ENCODE assay signal across 1 cellular context in the genomic region with DNA sequence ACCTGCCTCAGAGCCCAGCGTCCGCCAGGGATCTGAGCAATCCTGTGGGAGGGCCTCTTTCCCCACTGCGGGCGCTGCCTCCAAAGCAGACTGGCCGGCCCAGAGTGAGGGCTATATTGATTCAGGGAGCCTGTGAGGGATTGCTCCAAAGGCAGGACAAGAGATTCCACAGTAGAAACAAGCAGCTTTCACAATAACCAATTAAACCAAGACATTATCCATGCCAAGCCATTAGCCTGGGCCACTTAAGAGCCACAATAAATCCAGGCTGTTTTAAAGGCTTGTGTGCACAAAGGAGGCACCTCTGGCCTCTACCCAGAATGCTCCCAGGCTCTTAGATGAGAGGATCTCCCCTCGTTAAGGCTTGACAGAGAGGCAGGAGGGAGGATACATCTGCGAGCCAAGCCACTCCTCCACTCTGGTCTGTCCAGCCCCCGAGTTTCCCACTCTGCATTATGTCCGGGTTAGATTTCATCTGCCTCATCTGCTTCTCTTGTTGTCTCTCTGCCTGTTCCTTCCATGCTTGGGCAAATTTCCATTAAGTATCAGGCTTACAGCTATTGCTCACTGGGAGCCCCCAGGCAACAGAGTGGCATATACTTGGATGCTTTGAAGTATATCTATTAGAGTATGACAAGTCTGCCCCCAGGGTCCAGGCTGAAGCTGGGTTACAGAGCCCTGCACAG.
TF ChIP-seq lines count a peak whose summit lies in the region.

No MANE protein-coding gene starts in this region.

TF ChIP-seq in GM23338, 12 proteins besides CTCF, POLR2A, EP300 and RAD21 (continued from another document):
- TF ChIP-seq, protein P1, sequence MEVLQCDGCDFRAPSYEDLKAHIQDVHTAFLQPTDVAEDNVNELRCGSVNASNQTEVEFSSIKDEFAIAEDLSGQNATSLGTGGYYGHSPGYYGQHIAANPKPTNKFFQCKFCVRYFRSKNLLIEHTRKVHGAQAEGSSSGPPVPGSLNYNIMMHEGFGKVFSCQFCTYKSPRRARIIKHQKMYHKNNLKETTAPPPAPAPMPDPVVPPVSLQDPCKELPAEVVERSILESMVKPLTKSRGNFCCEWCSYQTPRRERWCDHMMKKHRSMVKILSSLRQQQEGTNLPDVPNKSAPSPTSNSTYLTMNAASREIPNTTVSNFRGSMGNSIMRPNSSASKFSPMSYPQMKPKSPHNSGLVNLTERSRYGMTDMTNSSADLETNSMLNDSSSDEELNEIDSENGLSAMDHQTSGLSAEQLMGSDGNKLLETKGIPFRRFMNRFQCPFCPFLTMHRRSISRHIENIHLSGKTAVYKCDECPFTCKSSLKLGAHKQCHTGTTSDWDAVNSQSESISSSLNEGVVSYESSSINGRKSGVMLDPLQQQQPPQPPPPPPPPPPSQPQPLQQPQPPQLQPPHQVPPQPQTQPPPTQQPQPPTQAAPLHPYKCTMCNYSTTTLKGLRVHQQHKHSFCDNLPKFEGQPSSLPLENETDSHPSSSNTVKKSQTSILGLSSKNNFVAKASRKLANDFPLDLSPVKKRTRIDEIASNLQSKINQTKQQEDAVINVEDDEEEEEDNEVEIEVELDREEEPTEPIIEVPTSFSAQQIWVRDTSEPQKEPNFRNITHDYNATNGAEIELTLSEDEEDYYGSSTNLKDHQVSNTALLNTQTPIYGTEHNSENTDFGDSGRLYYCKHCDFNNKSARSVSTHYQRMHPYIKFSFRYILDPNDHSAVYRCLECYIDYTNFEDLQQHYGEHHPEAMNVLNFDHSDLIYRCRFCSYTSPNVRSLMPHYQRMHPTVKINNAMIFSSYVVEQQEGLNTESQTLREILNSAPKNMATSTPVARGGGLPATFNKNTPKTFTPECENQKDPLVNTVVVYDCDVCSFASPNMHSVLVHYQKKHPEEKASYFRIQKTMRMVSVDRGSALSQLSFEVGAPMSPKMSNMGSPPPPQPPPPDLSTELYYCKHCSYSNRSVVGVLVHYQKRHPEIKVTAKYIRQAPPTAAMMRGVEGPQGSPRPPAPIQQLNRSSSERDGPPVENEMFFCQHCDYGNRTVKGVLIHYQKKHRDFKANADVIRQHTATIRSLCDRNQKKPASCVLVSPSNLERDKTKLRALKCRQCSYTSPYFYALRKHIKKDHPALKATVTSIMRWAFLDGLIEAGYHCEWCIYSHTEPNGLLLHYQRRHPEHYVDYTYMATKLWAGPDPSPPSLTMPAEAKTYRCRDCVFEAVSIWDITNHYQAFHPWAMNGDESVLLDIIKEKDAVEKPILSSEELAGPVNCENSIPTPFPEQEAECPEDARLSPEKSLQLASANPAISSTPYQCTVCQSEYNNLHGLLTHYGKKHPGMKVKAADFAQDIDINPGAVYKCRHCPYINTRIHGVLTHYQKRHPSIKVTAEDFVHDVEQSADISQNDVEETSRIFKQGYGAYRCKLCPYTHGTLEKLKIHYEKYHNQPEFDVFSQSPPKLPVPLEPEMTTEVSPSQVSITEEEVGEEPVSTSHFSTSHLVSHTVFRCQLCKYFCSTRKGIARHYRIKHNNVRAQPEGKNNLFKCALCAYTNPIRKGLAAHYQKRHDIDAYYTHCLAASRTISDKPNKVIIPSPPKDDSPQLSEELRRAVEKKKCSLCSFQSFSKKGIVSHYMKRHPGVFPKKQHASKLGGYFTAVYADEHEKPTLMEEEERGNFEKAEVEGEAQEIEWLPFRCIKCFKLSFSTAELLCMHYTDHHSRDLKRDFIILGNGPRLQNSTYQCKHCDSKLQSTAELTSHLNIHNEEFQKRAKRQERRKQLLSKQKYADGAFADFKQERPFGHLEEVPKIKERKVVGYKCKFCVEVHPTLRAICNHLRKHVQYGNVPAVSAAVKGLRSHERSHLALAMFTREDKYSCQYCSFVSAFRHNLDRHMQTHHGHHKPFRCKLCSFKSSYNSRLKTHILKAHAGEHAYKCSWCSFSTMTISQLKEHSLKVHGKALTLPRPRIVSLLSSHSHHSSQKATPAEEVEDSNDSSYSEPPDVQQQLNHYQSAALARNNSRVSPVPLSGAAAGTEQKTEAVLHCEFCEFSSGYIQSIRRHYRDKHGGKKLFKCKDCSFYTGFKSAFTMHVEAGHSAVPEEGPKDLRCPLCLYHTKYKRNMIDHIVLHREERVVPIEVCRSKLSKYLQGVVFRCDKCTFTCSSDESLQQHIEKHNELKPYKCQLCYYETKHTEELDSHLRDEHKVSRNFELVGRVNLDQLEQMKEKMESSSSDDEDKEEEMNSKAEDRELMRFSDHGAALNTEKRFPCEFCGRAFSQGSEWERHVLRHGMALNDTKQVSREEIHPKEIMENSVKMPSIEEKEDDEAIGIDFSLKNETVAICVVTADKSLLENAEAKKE (CRISPR knock-in tag; IDR thresholded peaks at IDR 0.05), result no peak
- TF ChIP-seq NANOG (IDR thresholded peaks at IDR 0.05; ENCODE audit: borderline replicate concordance) (no peak), POLR2AphosphoS5 (IDR thresholded peaks at IDR 0.05; ENCODE audit: low read depth) (no peak), ZNF331 (CRISPR knock-in tag; IDR thresholded peaks at IDR 0.05; ENCODE audit: low read depth) (no peak), JUNB (IDR thresholded peaks at IDR 0.05; ENCODE audit: unreplicated experiment) (no peak), EZH2phosphoT487 (IDR thresholded peaks at IDR 0.05; ENCODE audit: unreplicated experiment) (no peak)
